ENCODE assay signal across 10 cellular contexts in genomic region chr20:16775961-16776360, GRCh38. TPM values are rescaled to one million over a fixed set of nuclear protein-coding genes. Genes with fewer than 3 reads are reported as not detected.
"Had no signal": no experiment of that assay in that cellular context is flagged by ENCODE, and none has a peak within 500 bp of the region (broad histone marks: within the 10 kb centered on the region; RNA-seq: fewer than 3 reads in every experiment).

No MANE protein-coding gene starts in this region.

- H3K4me3 ChIP-seq: K562 had no signal

- H3K4me2 ChIP-seq: KMS-11 had no signal

- H3K27ac ChIP-seq: HL-60, KMS-11 had no signal

- ATAC-seq: K562 had no signal

- DNase-seq: IMR-90, KBM-7, KG1 had no signal

- H3K9ac ChIP-seq: KMS-11 had no signal

- FAIRE-seq: HTR-8/SVneo, K562 had no signal

RNA-seq across cellular contexts. Expression of gene OTOR, which starts 27.8 kb away (rescaled TPM):
- total RNA-seq: HT-29, HT1080, IMR-90, K562 had no signal
- polyA plus RNA-seq: IgD-negative memory B cell, IMR-90, K562 had no signal
